ENCODE assay signal across 1 cellular context in the genomic region with DNA sequence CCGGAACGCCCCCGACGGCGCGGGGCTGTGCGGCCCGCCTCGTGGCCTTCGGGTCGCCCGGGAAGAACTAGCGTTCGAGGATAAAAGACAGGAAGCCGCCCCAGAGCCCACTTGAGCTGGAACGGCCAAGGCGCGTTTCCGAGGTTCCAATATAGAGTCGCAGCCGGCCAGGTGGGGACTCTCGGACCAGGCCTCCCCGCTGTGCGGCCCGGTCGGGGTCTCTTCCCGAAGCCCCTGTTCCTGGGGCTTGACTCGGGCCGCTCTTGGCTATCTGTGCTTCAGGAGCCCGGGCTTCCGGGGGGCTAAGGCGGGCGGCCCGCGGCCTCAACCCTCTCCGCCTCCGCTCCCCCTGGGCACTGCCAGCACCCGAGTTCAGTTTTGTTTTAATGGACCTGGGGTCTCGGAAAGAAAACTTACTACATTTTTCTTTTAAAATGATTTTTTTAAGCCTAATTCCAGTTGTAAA.
TF ChIP-seq lines count a peak whose summit lies in the region.

No MANE protein-coding gene starts in this region.

TF ChIP-seq in K562, 482 proteins besides CTCF, POLR2A, EP300 and RAD21 (continued from another document and continues in another):
- no peak for TF ChIP-seq SIRT6 (IDR thresholded peaks at IDR 0.05; ENCODE audit: low read depth, low read length)
- TF ChIP-seq, protein P1, sequence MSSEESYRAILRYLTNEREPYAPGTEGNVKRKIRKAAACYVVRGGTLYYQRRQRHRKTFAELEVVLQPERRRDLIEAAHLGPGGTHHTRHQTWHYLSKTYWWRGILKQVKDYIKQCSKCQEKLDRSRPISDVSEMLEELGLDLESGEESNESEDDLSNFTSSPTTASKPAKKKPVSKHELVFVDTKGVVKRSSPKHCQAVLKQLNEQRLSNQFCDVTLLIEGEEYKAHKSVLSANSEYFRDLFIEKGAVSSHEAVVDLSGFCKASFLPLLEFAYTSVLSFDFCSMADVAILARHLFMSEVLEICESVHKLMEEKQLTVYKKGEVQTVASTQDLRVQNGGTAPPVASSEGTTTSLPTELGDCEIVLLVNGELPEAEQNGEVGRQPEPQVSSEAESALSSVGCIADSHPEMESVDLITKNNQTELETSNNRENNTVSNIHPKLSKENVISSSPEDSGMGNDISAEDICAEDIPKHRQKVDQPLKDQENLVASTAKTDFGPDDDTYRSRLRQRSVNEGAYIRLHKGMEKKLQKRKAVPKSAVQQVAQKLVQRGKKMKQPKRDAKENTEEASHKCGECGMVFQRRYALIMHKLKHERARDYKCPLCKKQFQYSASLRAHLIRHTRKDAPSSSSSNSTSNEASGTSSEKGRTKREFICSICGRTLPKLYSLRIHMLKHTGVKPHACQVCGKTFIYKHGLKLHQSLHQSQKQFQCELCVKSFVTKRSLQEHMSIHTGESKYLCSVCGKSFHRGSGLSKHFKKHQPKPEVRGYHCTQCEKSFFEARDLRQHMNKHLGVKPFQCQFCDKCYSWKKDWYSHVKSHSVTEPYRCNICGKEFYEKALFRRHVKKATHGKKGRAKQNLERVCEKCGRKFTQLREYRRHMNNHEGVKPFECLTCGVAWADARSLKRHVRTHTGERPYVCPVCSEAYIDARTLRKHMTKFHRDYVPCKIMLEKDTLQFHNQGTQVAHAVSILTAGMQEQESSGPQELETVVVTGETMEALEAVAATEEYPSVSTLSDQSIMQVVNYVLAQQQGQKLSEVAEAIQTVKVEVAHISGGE (CRISPR knock-in tag; IDR thresholded peaks at IDR 0.05), result no peak
- TF ChIP-seq SAFB (IDR thresholded peaks at IDR 0.05; ENCODE audit: borderline replicate concordance, low read depth, low read length), result no peak
- TF ChIP-seq, protein P2, sequence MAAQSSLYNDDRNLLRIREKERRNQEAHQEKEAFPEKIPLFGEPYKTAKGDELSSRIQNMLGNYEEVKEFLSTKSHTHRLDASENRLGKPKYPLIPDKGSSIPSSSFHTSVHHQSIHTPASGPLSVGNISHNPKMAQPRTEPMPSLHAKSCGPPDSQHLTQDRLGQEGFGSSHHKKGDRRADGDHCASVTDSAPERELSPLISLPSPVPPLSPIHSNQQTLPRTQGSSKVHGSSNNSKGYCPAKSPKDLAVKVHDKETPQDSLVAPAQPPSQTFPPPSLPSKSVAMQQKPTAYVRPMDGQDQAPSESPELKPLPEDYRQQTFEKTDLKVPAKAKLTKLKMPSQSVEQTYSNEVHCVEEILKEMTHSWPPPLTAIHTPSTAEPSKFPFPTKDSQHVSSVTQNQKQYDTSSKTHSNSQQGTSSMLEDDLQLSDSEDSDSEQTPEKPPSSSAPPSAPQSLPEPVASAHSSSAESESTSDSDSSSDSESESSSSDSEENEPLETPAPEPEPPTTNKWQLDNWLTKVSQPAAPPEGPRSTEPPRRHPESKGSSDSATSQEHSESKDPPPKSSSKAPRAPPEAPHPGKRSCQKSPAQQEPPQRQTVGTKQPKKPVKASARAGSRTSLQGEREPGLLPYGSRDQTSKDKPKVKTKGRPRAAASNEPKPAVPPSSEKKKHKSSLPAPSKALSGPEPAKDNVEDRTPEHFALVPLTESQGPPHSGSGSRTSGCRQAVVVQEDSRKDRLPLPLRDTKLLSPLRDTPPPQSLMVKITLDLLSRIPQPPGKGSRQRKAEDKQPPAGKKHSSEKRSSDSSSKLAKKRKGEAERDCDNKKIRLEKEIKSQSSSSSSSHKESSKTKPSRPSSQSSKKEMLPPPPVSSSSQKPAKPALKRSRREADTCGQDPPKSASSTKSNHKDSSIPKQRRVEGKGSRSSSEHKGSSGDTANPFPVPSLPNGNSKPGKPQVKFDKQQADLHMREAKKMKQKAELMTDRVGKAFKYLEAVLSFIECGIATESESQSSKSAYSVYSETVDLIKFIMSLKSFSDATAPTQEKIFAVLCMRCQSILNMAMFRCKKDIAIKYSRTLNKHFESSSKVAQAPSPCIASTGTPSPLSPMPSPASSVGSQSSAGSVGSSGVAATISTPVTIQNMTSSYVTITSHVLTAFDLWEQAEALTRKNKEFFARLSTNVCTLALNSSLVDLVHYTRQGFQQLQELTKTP (IDR thresholded peaks at IDR 0.05; ENCODE audit: low read depth in 1 of 2, partially characterized antibody in 2 of 2), result no peak
- no peak for TF ChIP-seq MTA1 (IDR thresholded peaks at IDR 0.05; ENCODE audit: borderline replicate concordance)
- TF ChIP-seq, protein P3, sequence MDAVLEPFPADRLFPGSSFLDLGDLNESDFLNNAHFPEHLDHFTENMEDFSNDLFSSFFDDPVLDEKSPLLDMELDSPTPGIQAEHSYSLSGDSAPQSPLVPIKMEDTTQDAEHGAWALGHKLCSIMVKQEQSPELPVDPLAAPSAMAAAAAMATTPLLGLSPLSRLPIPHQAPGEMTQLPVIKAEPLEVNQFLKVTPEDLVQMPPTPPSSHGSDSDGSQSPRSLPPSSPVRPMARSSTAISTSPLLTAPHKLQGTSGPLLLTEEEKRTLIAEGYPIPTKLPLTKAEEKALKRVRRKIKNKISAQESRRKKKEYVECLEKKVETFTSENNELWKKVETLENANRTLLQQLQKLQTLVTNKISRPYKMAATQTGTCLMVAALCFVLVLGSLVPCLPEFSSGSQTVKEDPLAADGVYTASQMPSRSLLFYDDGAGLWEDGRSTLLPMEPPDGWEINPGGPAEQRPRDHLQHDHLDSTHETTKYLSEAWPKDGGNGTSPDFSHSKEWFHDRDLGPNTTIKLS (IDR thresholded peaks at IDR 0.05; ENCODE audit: borderline replicate concordance, low read depth), result no peak
- TF ChIP-seq RBM25 (IDR thresholded peaks at IDR 0.05; ENCODE audit: low read depth, low read length, severe bottlenecking), result no peak
- TF ChIP-seq, protein P4, sequence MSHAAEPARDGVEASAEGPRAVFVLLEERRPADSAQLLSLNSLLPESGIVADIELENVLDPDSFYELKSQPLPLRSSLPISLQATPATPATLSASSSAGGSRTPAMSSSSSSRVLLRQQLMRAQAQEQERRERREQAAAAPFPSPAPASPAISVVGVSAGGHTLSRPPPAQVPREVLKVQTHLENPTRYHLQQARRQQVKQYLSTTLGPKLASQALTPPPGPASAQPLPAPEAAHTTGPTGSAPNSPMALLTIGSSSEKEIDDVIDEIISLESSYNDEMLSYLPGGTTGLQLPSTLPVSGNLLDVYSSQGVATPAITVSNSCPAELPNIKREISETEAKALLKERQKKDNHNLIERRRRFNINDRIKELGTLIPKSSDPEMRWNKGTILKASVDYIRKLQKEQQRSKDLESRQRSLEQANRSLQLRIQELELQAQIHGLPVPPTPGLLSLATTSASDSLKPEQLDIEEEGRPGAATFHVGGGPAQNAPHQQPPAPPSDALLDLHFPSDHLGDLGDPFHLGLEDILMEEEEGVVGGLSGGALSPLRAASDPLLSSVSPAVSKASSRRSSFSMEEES (CRISPR knock-in tag; IDR thresholded peaks at IDR 0.05), result no peak
- no peak for TF ChIP-seq MTF1 (CRISPR knock-in tag; IDR thresholded peaks at IDR 0.05; ENCODE audit: borderline replicate concordance)
- TF ChIP-seq, protein P5, sequence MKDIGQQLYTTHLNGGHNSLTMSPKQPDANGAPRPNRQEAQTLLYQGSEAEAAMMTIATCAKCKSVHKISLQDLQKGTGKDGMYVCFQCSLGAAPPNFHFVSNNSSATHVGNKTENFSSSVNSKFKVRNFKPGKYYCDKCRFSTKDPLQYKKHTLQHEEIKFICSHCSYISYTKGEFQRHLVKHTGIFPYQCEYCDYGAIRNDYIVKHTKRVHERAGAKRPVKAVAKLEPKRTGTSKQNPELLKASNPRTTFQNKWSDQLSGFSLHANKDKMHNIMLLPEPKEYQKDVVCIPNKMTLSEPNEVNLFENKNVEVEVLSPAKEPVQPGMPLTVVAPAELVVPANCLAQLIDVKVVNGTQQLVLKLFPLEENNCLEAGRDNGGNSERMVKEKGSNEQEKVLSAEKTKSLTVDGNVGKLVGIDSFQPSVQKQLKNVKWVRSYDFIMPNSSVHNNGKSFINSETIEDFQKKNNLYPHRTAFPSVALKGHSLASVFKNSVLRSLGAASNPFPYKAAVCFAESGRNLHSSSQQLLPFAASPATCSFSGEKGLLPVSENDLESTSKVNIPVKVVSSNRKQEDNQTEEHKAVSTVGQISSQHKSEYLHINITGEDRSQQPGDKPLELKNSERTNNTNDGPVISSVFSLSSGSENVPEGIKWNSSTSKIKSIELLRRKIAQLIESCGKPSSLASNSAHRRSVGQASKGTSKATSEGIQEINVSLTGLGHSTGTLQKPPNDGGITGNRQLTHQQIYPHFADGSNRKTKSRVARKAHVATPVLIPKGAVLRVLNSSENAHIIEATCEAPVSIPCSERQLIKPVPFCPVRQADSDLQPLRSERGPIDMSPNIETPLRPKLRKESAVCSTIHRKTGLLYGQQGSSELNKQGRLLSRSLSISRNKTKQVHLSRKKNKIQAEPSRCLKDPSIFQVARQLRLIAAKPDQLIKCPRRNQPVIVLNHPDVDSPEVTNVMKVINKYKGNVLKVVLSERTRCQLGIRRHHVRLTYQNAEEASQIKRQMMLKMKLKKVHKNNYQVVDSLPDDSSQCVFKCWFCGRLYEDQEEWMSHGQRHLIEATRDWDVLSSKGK (CRISPR knock-in tag; IDR thresholded peaks at IDR 0.05), result no peak; the same call in 1 of the 2 replicates
- TF ChIP-seq, protein P6, sequence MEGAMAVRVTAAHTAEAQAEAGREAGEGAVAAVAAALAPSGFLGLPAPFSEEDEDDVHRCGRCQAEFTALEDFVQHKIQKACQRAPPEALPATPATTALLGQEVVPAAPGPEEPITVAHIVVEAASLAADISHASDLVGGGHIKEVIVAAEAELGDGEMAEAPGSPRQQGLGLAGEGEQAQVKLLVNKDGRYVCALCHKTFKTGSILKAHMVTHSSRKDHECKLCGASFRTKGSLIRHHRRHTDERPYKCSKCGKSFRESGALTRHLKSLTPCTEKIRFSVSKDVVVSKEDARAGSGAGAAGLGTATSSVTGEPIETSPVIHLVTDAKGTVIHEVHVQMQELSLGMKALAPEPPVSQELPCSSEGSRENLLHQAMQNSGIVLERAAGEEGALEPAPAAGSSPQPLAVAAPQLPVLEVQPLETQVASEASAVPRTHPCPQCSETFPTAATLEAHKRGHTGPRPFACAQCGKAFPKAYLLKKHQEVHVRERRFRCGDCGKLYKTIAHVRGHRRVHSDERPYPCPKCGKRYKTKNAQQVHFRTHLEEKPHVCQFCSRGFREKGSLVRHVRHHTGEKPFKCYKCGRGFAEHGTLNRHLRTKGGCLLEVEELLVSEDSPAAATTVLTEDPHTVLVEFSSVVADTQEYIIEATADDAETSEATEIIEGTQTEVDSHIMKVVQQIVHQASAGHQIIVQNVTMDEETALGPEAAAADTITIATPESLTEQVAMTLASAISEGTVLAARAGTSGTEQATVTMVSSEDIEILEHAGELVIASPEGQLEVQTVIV (CRISPR knock-in tag; IDR thresholded peaks at IDR 0.05; ENCODE audit: borderline replicate concordance), result no peak
- no peak; the same call in 1 of the 2 replicates for TF ChIP-seq MTA3 (IDR thresholded peaks at IDR 0.05; ENCODE audit: borderline replicate concordance)
- TF ChIP-seq, protein P7, sequence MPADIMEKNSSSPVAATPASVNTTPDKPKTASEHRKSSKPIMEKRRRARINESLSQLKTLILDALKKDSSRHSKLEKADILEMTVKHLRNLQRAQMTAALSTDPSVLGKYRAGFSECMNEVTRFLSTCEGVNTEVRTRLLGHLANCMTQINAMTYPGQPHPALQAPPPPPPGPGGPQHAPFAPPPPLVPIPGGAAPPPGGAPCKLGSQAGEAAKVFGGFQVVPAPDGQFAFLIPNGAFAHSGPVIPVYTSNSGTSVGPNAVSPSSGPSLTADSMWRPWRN (IDR thresholded peaks at IDR 0.05; ENCODE audit: low read depth), result no peak
- no peak for TF ChIP-seq TAF1 (IDR thresholded peaks at IDR 0.05; ENCODE audit: control insufficient read depth, extremely low read depth, insufficient read depth, low read length, severe bottlenecking)
- TF ChIP-seq, protein P8, sequence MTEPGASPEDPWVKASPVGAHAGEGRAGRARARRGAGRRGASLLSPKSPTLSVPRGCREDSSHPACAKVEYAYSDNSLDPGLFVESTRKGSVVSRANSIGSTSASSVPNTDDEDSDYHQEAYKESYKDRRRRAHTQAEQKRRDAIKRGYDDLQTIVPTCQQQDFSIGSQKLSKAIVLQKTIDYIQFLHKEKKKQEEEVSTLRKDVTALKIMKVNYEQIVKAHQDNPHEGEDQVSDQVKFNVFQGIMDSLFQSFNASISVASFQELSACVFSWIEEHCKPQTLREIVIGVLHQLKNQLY (CRISPR knock-in tag; conservative IDR thresholded peaks at IDR 0.05), result no peak
- no peak for TF ChIP-seq COPS2 (conservative IDR thresholded peaks at IDR 0.05)
- no peak for TF ChIP-seq ZFP1 (CRISPR knock-in tag; IDR thresholded peaks at IDR 0.05)
- TF ChIP-seq, protein P9, sequence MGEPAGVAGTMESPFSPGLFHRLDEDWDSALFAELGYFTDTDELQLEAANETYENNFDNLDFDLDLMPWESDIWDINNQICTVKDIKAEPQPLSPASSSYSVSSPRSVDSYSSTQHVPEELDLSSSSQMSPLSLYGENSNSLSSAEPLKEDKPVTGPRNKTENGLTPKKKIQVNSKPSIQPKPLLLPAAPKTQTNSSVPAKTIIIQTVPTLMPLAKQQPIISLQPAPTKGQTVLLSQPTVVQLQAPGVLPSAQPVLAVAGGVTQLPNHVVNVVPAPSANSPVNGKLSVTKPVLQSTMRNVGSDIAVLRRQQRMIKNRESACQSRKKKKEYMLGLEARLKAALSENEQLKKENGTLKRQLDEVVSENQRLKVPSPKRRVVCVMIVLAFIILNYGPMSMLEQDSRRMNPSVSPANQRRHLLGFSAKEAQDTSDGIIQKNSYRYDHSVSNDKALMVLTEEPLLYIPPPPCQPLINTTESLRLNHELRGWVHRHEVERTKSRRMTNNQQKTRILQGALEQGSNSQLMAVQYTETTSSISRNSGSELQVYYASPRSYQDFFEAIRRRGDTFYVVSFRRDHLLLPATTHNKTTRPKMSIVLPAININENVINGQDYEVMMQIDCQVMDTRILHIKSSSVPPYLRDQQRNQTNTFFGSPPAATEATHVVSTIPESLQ (CRISPR knock-in tag; IDR thresholded peaks at IDR 0.05), result no peak
- TF ChIP-seq HNRNPH1 (optimal IDR thresholded peaks at IDR 0.05; ENCODE audit: low read depth, low read length), result no peak
- TF ChIP-seq, protein P10, sequence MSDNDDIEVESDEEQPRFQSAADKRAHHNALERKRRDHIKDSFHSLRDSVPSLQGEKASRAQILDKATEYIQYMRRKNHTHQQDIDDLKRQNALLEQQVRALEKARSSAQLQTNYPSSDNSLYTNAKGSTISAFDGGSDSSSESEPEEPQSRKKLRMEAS (CRISPR knock-in tag; IDR thresholded peaks at IDR 0.05), result peak; percentile 81
- no peak for TF ChIP-seq PTTG1 (tag; IDR thresholded peaks at IDR 0.05; ENCODE audit: low read depth)
- TF ChIP-seq NFYB (IDR thresholded peaks at IDR 0.05; ENCODE audit: extremely low read depth, insufficient read length), result no peak
- TF ChIP-seq ERF (CRISPR knock-in tag; IDR thresholded peaks at IDR 0.05), result no peak; the same call in 1 of the 2 replicates
- TF ChIP-seq RBM14 (IDR thresholded peaks at IDR 0.05; ENCODE audit: borderline replicate concordance, insufficient read depth, low read depth, low read length), result 0 out of 2 replicates have a peak, but pooled peaks have one; percentile 23
- TF ChIP-seq CHD4 (IDR thresholded peaks at IDR 0.05; ENCODE audit: insufficient read depth, insufficient replicate concordance, low read depth, low read length, poor library complexity, severe bottlenecking), result no peak
